In the genomic region with DNA sequence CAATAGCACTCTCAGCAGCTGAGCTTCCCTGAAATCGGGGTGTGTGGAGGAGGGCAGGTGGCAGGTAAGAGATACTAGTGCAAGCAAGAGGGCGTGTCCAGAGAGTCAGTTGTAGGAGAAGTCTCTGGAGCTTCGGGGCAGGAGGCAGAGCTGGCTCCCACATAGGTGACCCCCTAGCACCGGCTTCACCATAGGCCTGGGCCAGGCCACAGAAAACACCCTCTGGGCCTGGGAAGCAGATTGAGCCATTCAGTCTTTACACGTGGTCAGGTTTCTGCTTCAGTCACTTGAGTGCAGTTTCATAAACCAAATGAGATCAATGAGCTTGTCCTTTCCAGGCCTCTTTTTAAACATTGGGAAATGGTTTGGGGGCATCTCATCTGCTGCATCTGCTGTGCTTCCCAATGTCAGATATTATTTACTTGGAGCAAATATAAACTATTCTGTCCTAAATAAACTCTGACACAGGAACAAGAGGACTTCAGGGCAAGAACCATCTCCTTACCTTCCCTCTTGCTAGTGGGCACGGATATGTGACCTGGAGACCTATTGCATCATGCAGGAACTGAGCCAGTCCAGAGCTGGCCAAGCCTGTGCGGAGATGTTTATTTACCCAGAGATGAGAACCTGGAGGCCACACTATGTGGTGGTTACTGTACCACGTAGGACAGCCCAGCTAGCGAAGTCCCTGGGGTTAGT, we compare ENCODE assay signal across 8 cellular contexts. TPM values are rescaled to one million over a fixed set of nuclear protein-coding genes. Genes with fewer than 3 reads are reported as not detected.
DNase-seq lines count a peak whose midpoint lies in the region; TF ChIP-seq lines count a peak whose summit lies in the region.

No MANE protein-coding gene starts in this region.

- intact Hi-C loops in adrenal gland (cut with DNase I), result no loop called here

- H3K36me3 ChIP-seq in adrenal gland (replicated peaks in 1 of 2) (no peaks in the 10 kb centered on the region), subcutaneous abdominal adipose tissue (ENCODE audit: control insufficient read depth in 5 of 5, insufficient read depth in 5 of 5, low read length in 5 of 5) (no peaks in the 10 kb centered on the region)

- H3K4me3 ChIP-seq in adrenal gland (no peak overlapping the region), subcutaneous abdominal adipose tissue (ENCODE audit: low read depth in 1 of 5, low read length in 5 of 5) (no peak overlapping the region)

- no peak for TF ChIP-seq POLR2A in adrenal gland (IDR thresholded peaks at IDR 0.05)

- H3K4me1 ChIP-seq in adrenal gland (replicated peaks in 1 of 2) (peaks cover 37 to 58% of the 10 kb centered on the region in 2 donors), subcutaneous abdominal adipose tissue (ENCODE audit: control insufficient read depth in 5 of 5, insufficient read depth in 5 of 5, low read length in 5 of 5) (peaks cover 39 to 66% (median 59%) of the 10 kb centered on the region in 5 donors)

- no peaks in the 10 kb centered on the region for H3K9me3 ChIP-seq in adrenal gland (replicated peaks in 1 of 3)
- no peaks in the 10 kb centered on the region for H3K9me3 ChIP-seq in subcutaneous abdominal adipose tissue (ENCODE audit: control insufficient read depth in 5 of 5, low read length in 5 of 5)

- peak overlapping the region in 4 of 5 donors; percentile 38 to 73 (median 48) for H3K9ac ChIP-seq in subcutaneous abdominal adipose tissue (ENCODE audit: low read length in 5 of 5)

- WGBS in adrenal gland, 4 donors, result 60 to 68% (median 61%) methylated on average over 8 to 9 of the region's 9 CpGs

- H3K27ac ChIP-seq in C4-2B (peak overlapping the region; percentile 75), adrenal gland (peak overlapping the region; percentile 40 to 88 (median 60)), layer of hippocampus (ENCODE audit: low read depth, low read length) (peak overlapping the region; percentile 39), subcutaneous abdominal adipose tissue (ENCODE audit: low read depth, low read length) (peak overlapping the region; percentile 96)

- no peak for TF ChIP-seq CTCF in C4-2B (conservative IDR thresholded peaks at IDR 0.05)
- no peak for TF ChIP-seq CTCF in adrenal gland (IDR thresholded peaks at IDR 0.05)

- H3K27me3 ChIP-seq in adrenal gland, result no peaks in the 10 kb centered on the region
- H3K27me3 ChIP-seq in layer of hippocampus (ENCODE audit: control insufficient read depth, insufficient read depth, low read length), result no peaks in the 10 kb centered on the region
- H3K27me3 ChIP-seq in subcutaneous abdominal adipose tissue (ENCODE audit: control insufficient read depth in 5 of 5, insufficient read depth in 4 of 5, low read length in 5 of 5), result peaks cover 0 to 2% (median 0%) of the 10 kb centered on the region in 5 donors

- peak; percentile 65 for DNase-seq in NCI-H146 (lab: John Stamatoyannopoulos, UW)
- peak; percentile 38 to 77 (median 58) for DNase-seq in adrenal gland
- no peak for DNase-seq in iPS-NIHi11 (ENCODE audit: low spot score)
- DNase-seq in NCI-H774 (lab: John Stamatoyannopoulos, UW), result no peak
- no peak for DNase-seq in NK-92 (lab: John Stamatoyannopoulos, UW; ENCODE audit: unreplicated experiment)

RNA-seq across cellular contexts. Expression of gene CCR7, which starts 16.1 kb away (rescaled TPM):
- 1 to 10 TPM in 1 of 8 donors, under 1 TPM in 5, not detected in 2; 0.14 to 1.0 (median 0.49) TPM for total RNA-seq in adrenal gland
- under 1 TPM; 0.11 to 0.40 (median 0.30) TPM for polyA plus RNA-seq in adrenal gland

RNA-seq across cellular contexts. Expression of gene TNS4, which starts 47.7 kb away (rescaled TPM):
- total RNA-seq in adrenal gland, result under 1 TPM in 3 of 8 donors, not detected in 5; 0.11 to 0.32 (median 0.14) TPM
- polyA plus RNA-seq in adrenal gland, result under 1 TPM in 2 of 3 donors, not detected in 1; 0.07 to 0.08 TPM

Comparison
In these comparisons a context has a peak if more than half of its experiments do, and no peak if none do; other contexts are left out.
1. H3K27ac ChIP-seq: peak in every context shown above with its lines; median percentile 96 in subcutaneous abdominal adipose tissue; 75 in C4-2B; 60 in adrenal gland; 39 in layer of hippocampus.
2. DNase-seq: peak in NCI-H146 (single experiment) and adrenal gland (7 of 7); none in iPS-NIHi11 (single experiment), NCI-H774 (single experiment) and NK-92 (single experiment).